8 cellular contexts compared by ENCODE assay signal in the genomic region with DNA sequence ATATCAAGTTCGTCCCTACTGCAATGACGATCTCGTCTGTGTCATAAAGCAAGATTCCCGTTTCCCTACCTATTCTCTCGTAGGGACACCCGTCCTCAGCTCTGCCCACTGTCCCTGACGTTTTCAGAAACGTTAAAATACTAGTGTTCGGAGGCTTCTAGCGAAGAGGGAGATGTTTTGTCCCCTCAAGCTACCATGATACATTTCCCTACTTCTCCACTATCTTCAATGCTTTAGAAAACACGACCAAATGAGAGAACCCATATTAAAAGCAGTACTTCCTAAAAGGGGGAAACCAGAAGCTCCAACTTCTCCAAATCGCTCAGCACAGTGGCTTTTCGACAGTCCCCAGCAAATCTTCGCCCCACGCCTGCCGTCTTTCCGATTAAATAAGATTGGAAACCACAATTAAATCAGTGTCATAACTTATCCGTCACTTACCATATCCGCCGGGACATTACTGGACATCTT. TPM values are rescaled to one million over a fixed set of nuclear protein-coding genes. Genes with fewer than 3 reads are reported as not detected.
DNase-seq lines count a peak whose midpoint lies in the region; TF ChIP-seq lines count a peak whose summit lies in the region.

No MANE protein-coding gene starts in this region.

- no peak overlapping the region for H2AFZ ChIP-seq in H9 (ENCODE audit: low read length)

- H3K9ac ChIP-seq in H9 (ENCODE audit: extremely low read depth, insufficient read length, low read length): peak overlapping the region; percentile 83

- H3K56ac ChIP-seq in H9 (ENCODE audit: insufficient read length, low read depth, low read length): no peak overlapping the region

- H2BK20ac ChIP-seq in H9 (ENCODE audit: low read depth, low read length, poor library complexity, severe bottlenecking): no peak overlapping the region

- H2BK12ac ChIP-seq in H9 (ENCODE audit: insufficient read length, low read depth, low read length): no peak overlapping the region

- no peak overlapping the region for H3K18ac ChIP-seq in H9 (ENCODE audit: insufficient read length, low read depth, low read length)

- H3K9me3 ChIP-seq in H9 (ENCODE audit: control insufficient read depth, low read depth, low read length) (no peaks in the 10 kb centered on the region), breast epithelium (no peaks in the 10 kb centered on the region)

- no peaks in the 10 kb centered on the region; a peak in 1 of 5 replicates for H3K9me3 Mint-ChIP-seq in H9

- TF ChIP-seq CTCF in H9 (conservative IDR thresholded peaks at IDR 0.05) (no peak), breast epithelium (IDR thresholded peaks at IDR 0.05) (no peak)

- H2BK120ac ChIP-seq in H9 (ENCODE audit: low read depth, low read length, poor library complexity, severe bottlenecking): no peak overlapping the region

- peaks cover 35 to 43% of the 10 kb centered on the region in 2 experiments for H3K4me1 Mint-ChIP-seq in H9

- no peak overlapping the region for H3K23ac ChIP-seq in H9 (ENCODE audit: insufficient read length, low read depth, low read length)

- H4K20me1 ChIP-seq in H9 (ENCODE audit: control insufficient read depth, insufficient read depth, insufficient read length): no peaks in the 10 kb centered on the region

- H2BK15ac ChIP-seq in H9 (ENCODE audit: low read depth, low read length): no peak overlapping the region

- peaks cover 10% of the 10 kb centered on the region; the same call in 1 of the 2 replicates for H3K79me2 ChIP-seq in H9 (ENCODE audit: insufficient read depth, low read length)

- H3T11ph ChIP-seq in H9 (ENCODE audit: low read length): no peak overlapping the region

- H3K27ac ChIP-seq in H9 (ENCODE audit: insufficient read length, low read depth, low read length) (no peak overlapping the region), breast epithelium (peak overlapping the region; percentile 99 to 100), layer of hippocampus (ENCODE audit: low read depth, low read length) (peak overlapping the region; percentile 95)

- no peaks in the 10 kb centered on the region; a peak in 1 of 7 replicates for H3K36me3 Mint-ChIP-seq in H9 (ENCODE audit: insufficient read depth in 1 of 3, low read depth in 3 of 3)

- peak overlapping the region; percentile 86 to 95 (median 94) for H3K4me3 ChIP-seq in breast epithelium

- H3K14ac ChIP-seq in H9 (ENCODE audit: insufficient read depth, low read length): no peak overlapping the region

- no peak for TF ChIP-seq POLR2A in breast epithelium (IDR thresholded peaks at IDR 0.05)

- H3K27me3 Mint-ChIP-seq in H9 (ENCODE audit: low read depth): no peaks in the 10 kb centered on the region

- no peak overlapping the region for H3K4ac ChIP-seq in H9 (ENCODE audit: low read depth, low read length)

- no peaks in the 10 kb centered on the region for H3K27me3 ChIP-seq in H9 (ENCODE audit: insufficient read depth, low read length)
- no peaks in the 10 kb centered on the region for H3K27me3 ChIP-seq in breast epithelium
- H3K27me3 ChIP-seq in layer of hippocampus (ENCODE audit: control insufficient read depth, insufficient read depth, low read length): no peaks in the 10 kb centered on the region

- H2AK5ac ChIP-seq in H9 (ENCODE audit: insufficient read length, low read length): no peak overlapping the region

- H3K27ac Mint-ChIP-seq in H9: peak overlapping the region in 1 of 3 experiments; percentile 1; a peak in 2 of 7 replicates

- intact Hi-C loops in breast epithelium (cut with DNase I; ENCODE audit: low total_unique reads): loop anchor here (10.0 kb wide), 1 partner anchor 266 kb away; no protein-coding TSS in a partner anchor

- H4K8ac ChIP-seq in H9 (replicated peaks; ENCODE audit: insufficient read length, low read depth, low read length): no peak overlapping the region

- H3K4me3 Mint-ChIP-seq in H9: peak overlapping the region; percentile 94 to 96

- no peak overlapping the region for H4K91ac ChIP-seq in H9 (ENCODE audit: insufficient read length, low read depth, low read length)

- DNase-seq in AML-193 (lab: John Stamatoyannopoulos, UW) (peak; percentile 76), H9 (no peak), SIG-M5 treated with dmso at 0.1 percent for 504 hours (lab: John Stamatoyannopoulos, UW; ENCODE audit: unreplicated experiment) (peak; percentile 84), breast epithelium (ENCODE audit: low spot score in 2 of 2) (no peak), foreskin melanocyte (no peak), hepatic stellate cell (ENCODE audit: low spot score) (no peak)
- DNase-seq in stimulated activated CD8-positive, alpha-beta memory T cell treated with anti-CD3 and anti-CD28 coated beads, Interleukin-4, amount 100 ng/mL, for 48 hours: peak; percentile 45

- H4K5ac ChIP-seq in H9 (ENCODE audit: insufficient read length, low read depth, low read length): no peak overlapping the region

- no peaks in the 10 kb centered on the region for H3K79me1 ChIP-seq in H9 (ENCODE audit: insufficient read depth, low read depth, low read length, poor library complexity, severe bottlenecking)

- no CpG with 5 or more reads among the region's 20 CpGs for WGBS in H9 (ENCODE audit: extremely low coverage, insufficient read length, low lambda C conversion rate)

- no peaks in the 10 kb centered on the region for H3K36me3 ChIP-seq in breast epithelium

- peak overlapping the region; percentile 82 for H3K4me2 ChIP-seq in H9 (ENCODE audit: insufficient read depth, insufficient read length, low read length)

- peaks cover 5% of the 10 kb centered on the region; the same call in 1 of the 2 replicates for H3K4me1 ChIP-seq in H9 (ENCODE audit: insufficient read depth, low read length)
- peaks cover 0 to 4% of the 10 kb centered on the region in 2 donors for H3K4me1 ChIP-seq in breast epithelium

- H3K23me2 ChIP-seq in H9 (ENCODE audit: insufficient read length, low read depth, low read length, poor library complexity, severe bottlenecking): peaks cover 12% of the 10 kb centered on the region

- H2BK5ac ChIP-seq in H9 (ENCODE audit: insufficient read length, low read length): no peak overlapping the region

RNA-seq across cellular contexts. Expression of gene UBL3, which starts 1.3 kb away (rescaled TPM):
- total RNA-seq in H9 (2021) (19.0 and 19.3 TPM in 2 replicates), breast epithelium (10 to 100 TPM; 32.4 to 60.7 (median 36.6) TPM)

Comparison
In these comparisons a context has a peak if more than half of its experiments do, and no peak if none do; other contexts are left out.
1. DNase-seq: peak in AML-193 (2 of 2), SIG-M5 treated with dmso at 0.1 percent for 504 hours (single experiment) and stimulated activated CD8-positive, alpha-beta memory T cell treated with anti-CD3 and anti-CD28 coated beads, Interleukin-4, amount 100 ng/mL, for 48 hours (single experiment); none in H9 (single experiment), breast epithelium (0 of 2), foreskin melanocyte (single experiment) and hepatic stellate cell (single experiment).